Comparison of ENCODE assay signal across 6 cellular contexts in the genomic region with DNA sequence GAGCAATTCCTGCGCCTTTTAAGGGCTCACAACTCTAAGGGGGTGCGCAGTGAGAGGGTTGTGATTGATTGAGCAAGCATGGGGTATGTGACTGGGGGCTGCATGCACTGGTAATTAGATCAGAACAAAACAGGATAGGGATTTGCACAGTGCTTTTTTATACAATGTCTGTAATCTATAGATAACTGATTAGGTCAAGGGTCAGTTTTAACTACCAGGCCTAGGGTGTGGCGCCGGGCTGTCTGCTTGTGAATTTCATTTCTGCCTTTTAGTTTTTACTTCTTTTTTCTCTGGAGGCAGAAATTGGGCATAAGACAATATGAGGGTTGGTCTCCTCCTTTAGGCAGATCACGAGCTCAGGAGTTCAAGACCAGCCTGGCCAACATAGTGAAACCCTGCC. TPM values are rescaled to one million over a fixed set of nuclear protein-coding genes. Genes with fewer than 3 reads are reported as not detected.
"Had no signal": no experiment of that assay in that cellular context is flagged by ENCODE, and none has a peak within 500 bp of the region (broad histone marks: within the 10 kb centered on the region; RNA-seq: fewer than 3 reads in every experiment).

No MANE protein-coding gene starts in this region.

RNA-seq across cellular contexts. Expression of a gene that starts 20.2 kb away (rescaled TPM):
- total RNA-seq: M059J, PC-3, SJSA1 had no signal
- polyA plus RNA-seq: SK-N-SH had no signal

RNA-seq across cellular contexts. Expression of a gene that starts 52.2 kb away (rescaled TPM):
- total RNA-seq: M059J, PC-3, Peyer's patch, Right ventricle myocardium superior, SJSA1 had no signal
- polyA plus RNA-seq: SK-N-SH had no signal
